ENCODE assay signal across 8 cellular contexts in genomic region chr11:67804435-67805255, GRCh38.
DNase-seq lines count a peak whose midpoint lies in the region; ATAC-seq, FAIRE-seq and TF ChIP-seq lines count a peak whose summit lies in the region.
"Not testable (repeated sequence)": the region's sequence is repeated elsewhere in the genome, so short reads cannot be mapped to it uniquely, and the experiment has no call there.

No MANE protein-coding gene starts in this region.

- peak overlapping the region; percentile 98 for H3K4me3 Mint-ChIP-seq in neural crest cell

- H3K4me2 ChIP-seq in DOHH2 (ENCODE audit: low read length): peak overlapping the region; percentile 97

- TF ChIP-seq CTCF in DOHH2 (IDR thresholded peaks at IDR 0.05; ENCODE audit: low read depth, low read length, poor library complexity, severe bottlenecking): peak; percentile 9
- TF ChIP-seq CTCF in WERI-Rb-1 (IDR thresholded peaks at IDR 0.05; ENCODE audit: low read depth, low read length): 0 out of 2 replicates have a peak, but pooled peaks have one; percentile 35
- TF ChIP-seq CTCF in bronchial epithelial cell (IDR thresholded peaks at IDR 0.05; ENCODE audit: insufficient read depth, low read length, severe bottlenecking); neural crest cell (conservative IDR thresholded peaks at IDR 0.05): not testable (repeated sequence)

- intact Hi-C loops in left ventricle myocardium superior (cut with micrococcal nuclease): not testable (repeated sequence)

- H3K4me3 ChIP-seq in DOHH2 (ENCODE audit: low read length): peak overlapping the region; percentile 87
- H3K4me3 ChIP-seq in WERI-Rb-1 (ENCODE audit: low read depth, low read length): peak overlapping the region; percentile 76
- H3K4me3 ChIP-seq in bronchial epithelial cell (ENCODE audit: low read depth, low read length): peak overlapping the region; percentile 78

- peaks cover 19% of the 10 kb centered on the region for H3K4me1 ChIP-seq in DOHH2 (ENCODE audit: control insufficient read depth, low read length)

- H3K27ac Mint-ChIP-seq in neural crest cell (ENCODE audit: unreplicated experiment): peak overlapping the region; percentile 81

- FAIRE-seq in bronchial epithelial cell (lab: Jason Lieb, UNC): not testable (repeated sequence)

- peaks cover 20% of the 10 kb centered on the region for H3K4me1 Mint-ChIP-seq in neural crest cell

- H3F3A ChIP-seq in DOHH2 (ENCODE audit: control insufficient read depth, insufficient read depth): not testable (repeated sequence)

- not testable (repeated sequence) for H4K20me1 ChIP-seq in DOHH2 (ENCODE audit: control insufficient read depth, insufficient read depth, low read depth, low read length)

- ATAC-seq in HG02763 (IDR thresholded peaks at IDR 0.05; ENCODE audit: unreplicated experiment): peak; percentile 23
- not testable (repeated sequence) for ATAC-seq in left ventricle myocardium superior

- not testable (repeated sequence) for H3K79me2 ChIP-seq in DOHH2 (ENCODE audit: control insufficient read depth, low read length)

- H3K36me3 ChIP-seq in DOHH2 (ENCODE audit: control insufficient read depth, low read length); WERI-Rb-1; bronchial epithelial cell (ENCODE audit: control insufficient read depth, insufficient read depth, low read length): not testable (repeated sequence)

- H3K27me3 ChIP-seq in DOHH2 (ENCODE audit: control insufficient read depth, low read length); WERI-Rb-1 (ENCODE audit: insufficient read depth, low read depth, severe bottlenecking); bronchial epithelial cell (ENCODE audit: control insufficient read depth, insufficient read depth, low read length): not testable (repeated sequence)

- peaks cover 12% of the 10 kb centered on the region for H3K27me3 Mint-ChIP-seq in neural crest cell (ENCODE audit: low read depth)

- H3K9me2 ChIP-seq in DOHH2 (replicated peaks; ENCODE audit: control insufficient read depth, low read length): not testable (repeated sequence)

- H3K36me3 Mint-ChIP-seq in neural crest cell (ENCODE audit: low read depth): not testable (repeated sequence)

- DNase-seq in NCI-H1092 treated with DMSO at 0.1 percent for 48 hours (lab: John Stamatoyannopoulos, UW) (peak; percentile 25), WERI-Rb-1 (peak; percentile 71), bronchial epithelial cell (ENCODE audit: low read depth) (peak; percentile 65), left ventricle myocardium superior (peak; percentile 25), substantia nigra (lab: John Stamatoyannopoulos, UW) (peak in 2 of 49 donors; percentile 48 to 62)
- DNase-seq in neural crest cell (ENCODE audit: low read depth, low spot score): not testable (repeated sequence)

- not testable (repeated sequence) for H3K9me3 Mint-ChIP-seq in neural crest cell

- H3K9me3 ChIP-seq in DOHH2 (ENCODE audit: control insufficient read depth, insufficient read depth, low read length); WERI-Rb-1 (ENCODE audit: severe bottlenecking): not testable (repeated sequence)

- H3K27ac ChIP-seq in DOHH2 (ENCODE audit: low read depth, low read length) (peak overlapping the region; percentile 48), WERI-Rb-1 (peak overlapping the region; percentile 66), substantia nigra (ENCODE audit: low read depth, low read length, poor library complexity, severe bottlenecking) (peak overlapping the region; percentile 59)
